In the genomic region with DNA sequence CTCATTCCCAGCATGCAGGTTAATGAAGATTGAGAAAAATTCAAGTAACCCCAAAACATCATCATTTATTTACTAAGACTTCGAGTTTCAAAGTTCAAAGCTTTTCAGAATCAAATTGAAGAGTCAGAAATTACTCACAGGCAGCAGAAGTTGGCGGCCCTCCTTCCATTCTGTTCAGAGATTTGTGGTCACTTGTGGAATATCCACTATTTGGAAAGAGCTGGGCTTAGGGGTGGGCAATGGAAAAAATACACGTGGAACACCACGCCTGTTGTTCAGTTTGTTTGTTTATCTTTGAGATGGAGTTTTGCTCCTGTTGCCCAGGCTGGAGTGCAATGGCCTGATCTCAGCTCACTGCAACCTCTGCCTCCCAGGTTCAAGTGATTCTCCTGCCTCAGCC, we compare ENCODE assay signal across 13 cellular contexts.
DNase-seq lines count a peak whose midpoint lies in the region; ATAC-seq and TF ChIP-seq lines count a peak whose summit lies in the region.
"Had no signal": no experiment of that assay in that cellular context is flagged by ENCODE, and none has a peak within 500 bp of the region (broad histone marks: within the 10 kb centered on the region; RNA-seq: fewer than 3 reads in every experiment).

No MANE protein-coding gene starts in this region.

- H3K4me3 ChIP-seq in heart right ventricle: no peak overlapping the region
- no peak overlapping the region for H3K4me3 ChIP-seq in GM23248
- H3K4me3 ChIP-seq: GM12878, HAP-1 had no signal

- H3K27ac Mint-ChIP-seq in dendritic cell treated with granulocyte-macrophage colony-stimulating factor and Interleukin-4, amounts not matched to agents 40 ng/mL and 50 ng/mL, for 4 days: peak overlapping the region; percentile 84
- H3K27ac Mint-ChIP-seq in chondrocyte (ENCODE audit: unreplicated experiment): no peak overlapping the region
- H3K27ac Mint-ChIP-seq: CD4-positive, alpha-beta memory T cell had no signal

- H2AFZ ChIP-seq in GM23248: no peak overlapping the region

- no peak for TF ChIP-seq CTCF in heart right ventricle (IDR thresholded peaks at IDR 0.05)
- TF ChIP-seq CTCF in chondrocyte (IDR thresholded peaks at IDR 0.05): no peak

- H3K9me3 Mint-ChIP-seq in dendritic cell treated with granulocyte-macrophage colony-stimulating factor and Interleukin-4, amounts not matched to agents 40 ng/mL and 50 ng/mL, for 4 days: no peaks in the 10 kb centered on the region
- H3K9me3 Mint-ChIP-seq in chondrocyte (ENCODE audit: low read depth): no peaks in the 10 kb centered on the region

- no peak overlapping the region for H3K4me3 Mint-ChIP-seq in dendritic cell treated with granulocyte-macrophage colony-stimulating factor and Interleukin-4, amounts not matched to agents 40 ng/mL and 50 ng/mL, for 4 days
- no peak overlapping the region for H3K4me3 Mint-ChIP-seq in chondrocyte (ENCODE audit: unreplicated experiment)
- H3K4me3 Mint-ChIP-seq: CD4-positive, alpha-beta memory T cell had no signal

- H3K27ac ChIP-seq in heart right ventricle (peak overlapping the region in 7 of 10 donors; percentile 25 to 83 (median 65)), GM23248 (no peak overlapping the region)

- no peaks in the 10 kb centered on the region for H3K27me3 Mint-ChIP-seq in dendritic cell treated with granulocyte-macrophage colony-stimulating factor and Interleukin-4, amounts not matched to agents 40 ng/mL and 50 ng/mL, for 4 days
- H3K27me3 Mint-ChIP-seq in chondrocyte (ENCODE audit: low read depth): no peaks in the 10 kb centered on the region
- H3K27me3 Mint-ChIP-seq: CD4-positive, alpha-beta memory T cell had no signal

- H3K4me1 Mint-ChIP-seq in dendritic cell treated with granulocyte-macrophage colony-stimulating factor and Interleukin-4, amounts not matched to agents 40 ng/mL and 50 ng/mL, for 4 days (ENCODE audit: low read depth): peaks cover 73% of the 10 kb centered on the region
- peaks cover 11% of the 10 kb centered on the region for H3K4me1 Mint-ChIP-seq in chondrocyte (ENCODE audit: low read depth)

- peaks cover 5 to 83% (median 63%) of the 10 kb centered on the region in 9 donors for H3K4me1 ChIP-seq in heart right ventricle
- H3K4me1 ChIP-seq in GM23248 (ENCODE audit: insufficient read depth): peaks cover 5% of the 10 kb centered on the region; the same call in 1 of the 2 replicates
- H3K4me1 ChIP-seq: HAP-1 had no signal

- WGBS in heart right ventricle, 2 donors: 86 to 87% methylated on average over 4 of the region's 4 CpGs
- 64% methylated on average over 4 of the region's 4 CpGs for WGBS in GM23248 (ENCODE audit: low coverage in 1 of 2, low lambda C conversion rate in 2 of 2, missing lambda C conversion rate in 2 of 2), 2 experiments

- H3K36me3 ChIP-seq in heart right ventricle (peaks cover 0 to 25% (median 0%) of the 10 kb centered on the region in 9 donors), GM23248 (ENCODE audit: low read depth) (no peaks in the 10 kb centered on the region)
- H3K36me3 ChIP-seq: HAP-1 had no signal

- in situ Hi-C loops in GM23248 (cut with MboI): no loop called here

- no peak for DNase-seq in heart right ventricle
- DNase-seq in Right ventricle myocardium inferior (ENCODE audit: missing footprints): no peak
- peak; percentile 46 for DNase-seq in renal cortical epithelial cell (ENCODE audit: low read depth)
- no peak for DNase-seq in GM23248
- DNase-seq in chondrocyte (ENCODE audit: low spot score): no peak
- DNase-seq: ACHN; C1 segment of cervical spinal cord; CD4-positive, alpha-beta memory T cell; DMS79 had no signal

- no peaks in the 10 kb centered on the region for H3K9me2 ChIP-seq in GM23248 (ENCODE audit: insufficient read depth)

- ATAC-seq in heart right ventricle: no peak
- no peak for ATAC-seq in Right ventricle myocardium inferior
- no peak for ATAC-seq in GM19467 (IDR thresholded peaks at IDR 0.05; ENCODE audit: unreplicated experiment)
- ATAC-seq: GM12878 had no signal

- H3K4me2 ChIP-seq in GM23248 (ENCODE audit: unreplicated experiment): no peak overlapping the region

- peaks cover 27% of the 10 kb centered on the region for H3K36me3 Mint-ChIP-seq in dendritic cell treated with granulocyte-macrophage colony-stimulating factor and Interleukin-4, amounts not matched to agents 40 ng/mL and 50 ng/mL, for 4 days (ENCODE audit: low read depth)
- H3K36me3 Mint-ChIP-seq in chondrocyte (ENCODE audit: low read depth): no peaks in the 10 kb centered on the region
- H3K36me3 Mint-ChIP-seq: CD4-positive, alpha-beta memory T cell had no signal

- H3F3A ChIP-seq in GM23248 (ENCODE audit: insufficient read depth): no peaks in the 10 kb centered on the region

- no peaks in the 10 kb centered on the region for H3K79me2 ChIP-seq in GM23248 (ENCODE audit: insufficient read depth)

- H3K9me3 ChIP-seq in heart right ventricle (no peaks in the 10 kb centered on the region), GM23248 (ENCODE audit: low read depth) (no peaks in the 10 kb centered on the region)
- H3K9me3 ChIP-seq: HAP-1 had no signal

- no peaks in the 10 kb centered on the region for H3K27me3 ChIP-seq in heart right ventricle
- H3K27me3 ChIP-seq in GM23248 (replicated peaks; ENCODE audit: insufficient read depth): no peaks in the 10 kb centered on the region

- intact Hi-C loops in heart right ventricle (cut with DNase I) (loop anchor here in 4 of 10 donors (5.0 to 10.0 kb wide), 4 partner anchors 34 to 534 kb away; no protein-coding TSS in a partner anchor), Right ventricle myocardium inferior (cut with DNase I) (no loop called here)
- intact Hi-C loops in dendritic cell treated with granulocyte-macrophage colony-stimulating factor and Interleukin-4, amounts not matched to agents 40 ng/mL and 50 ng/mL, for 4 days (cut with micrococcal nuclease): no loop called here

- no peak overlapping the region for H3K9ac ChIP-seq in GM23248

- H4K20me1 ChIP-seq in GM23248 (ENCODE audit: insufficient read depth): no peaks in the 10 kb centered on the region
